ENCODE assay signal across 1 cellular context in the genomic region with DNA sequence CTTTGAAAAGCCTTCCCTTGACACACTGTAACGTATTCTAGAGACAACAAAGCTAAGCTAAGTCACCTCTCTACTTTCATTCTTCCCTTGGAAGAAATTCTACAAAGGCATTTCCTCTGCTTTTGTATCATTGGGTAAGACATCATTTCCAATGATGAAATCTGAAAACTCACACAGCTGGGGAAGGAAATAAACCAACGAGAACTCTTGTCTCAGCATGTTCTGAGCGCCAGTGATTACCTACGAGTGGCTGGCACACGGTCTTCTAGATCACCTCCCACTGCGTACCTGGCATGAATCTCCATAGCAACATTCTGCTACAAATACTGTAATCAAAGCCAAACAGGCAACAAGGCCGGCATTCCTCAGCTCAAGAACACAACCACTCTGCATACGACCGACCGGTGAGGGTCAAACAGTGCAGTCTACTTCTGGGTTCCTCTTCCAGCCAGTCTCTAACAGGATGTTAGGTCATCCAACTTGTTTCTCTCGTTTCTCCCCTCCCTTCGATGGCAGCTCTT.
A peak's percentile ranks its signal among the peaks of the same experiment; 100 is the strongest.
TF ChIP-seq lines count a peak whose summit lies in the region.

No MANE protein-coding gene starts in this region.

TF ChIP-seq in K562, 482 proteins besides CTCF, POLR2A, EP300 and RAD21 (continued from another document):
- TF ChIP-seq, protein P1, sequence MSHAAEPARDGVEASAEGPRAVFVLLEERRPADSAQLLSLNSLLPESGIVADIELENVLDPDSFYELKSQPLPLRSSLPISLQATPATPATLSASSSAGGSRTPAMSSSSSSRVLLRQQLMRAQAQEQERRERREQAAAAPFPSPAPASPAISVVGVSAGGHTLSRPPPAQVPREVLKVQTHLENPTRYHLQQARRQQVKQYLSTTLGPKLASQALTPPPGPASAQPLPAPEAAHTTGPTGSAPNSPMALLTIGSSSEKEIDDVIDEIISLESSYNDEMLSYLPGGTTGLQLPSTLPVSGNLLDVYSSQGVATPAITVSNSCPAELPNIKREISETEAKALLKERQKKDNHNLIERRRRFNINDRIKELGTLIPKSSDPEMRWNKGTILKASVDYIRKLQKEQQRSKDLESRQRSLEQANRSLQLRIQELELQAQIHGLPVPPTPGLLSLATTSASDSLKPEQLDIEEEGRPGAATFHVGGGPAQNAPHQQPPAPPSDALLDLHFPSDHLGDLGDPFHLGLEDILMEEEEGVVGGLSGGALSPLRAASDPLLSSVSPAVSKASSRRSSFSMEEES (CRISPR knock-in tag; IDR thresholded peaks at IDR 0.05) = no peak
- TF ChIP-seq, protein P2, sequence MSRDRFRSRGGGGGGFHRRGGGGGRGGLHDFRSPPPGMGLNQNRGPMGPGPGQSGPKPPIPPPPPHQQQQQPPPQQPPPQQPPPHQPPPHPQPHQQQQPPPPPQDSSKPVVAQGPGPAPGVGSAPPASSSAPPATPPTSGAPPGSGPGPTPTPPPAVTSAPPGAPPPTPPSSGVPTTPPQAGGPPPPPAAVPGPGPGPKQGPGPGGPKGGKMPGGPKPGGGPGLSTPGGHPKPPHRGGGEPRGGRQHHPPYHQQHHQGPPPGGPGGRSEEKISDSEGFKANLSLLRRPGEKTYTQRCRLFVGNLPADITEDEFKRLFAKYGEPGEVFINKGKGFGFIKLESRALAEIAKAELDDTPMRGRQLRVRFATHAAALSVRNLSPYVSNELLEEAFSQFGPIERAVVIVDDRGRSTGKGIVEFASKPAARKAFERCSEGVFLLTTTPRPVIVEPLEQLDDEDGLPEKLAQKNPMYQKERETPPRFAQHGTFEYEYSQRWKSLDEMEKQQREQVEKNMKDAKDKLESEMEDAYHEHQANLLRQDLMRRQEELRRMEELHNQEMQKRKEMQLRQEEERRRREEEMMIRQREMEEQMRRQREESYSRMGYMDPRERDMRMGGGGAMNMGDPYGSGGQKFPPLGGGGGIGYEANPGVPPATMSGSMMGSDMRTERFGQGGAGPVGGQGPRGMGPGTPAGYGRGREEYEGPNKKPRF (IDR thresholded peaks at IDR 0.05; ENCODE audit: low read depth, low read length) = no peak
- TF ChIP-seq ZNF79 (CRISPR knock-in tag; IDR thresholded peaks at IDR 0.05; ENCODE audit: low read depth) (no peak), HNRNPLL (IDR thresholded peaks at IDR 0.05; ENCODE audit: low read depth, low read length, poor library complexity, severe bottlenecking) (no peak), DIDO1 (tag; IDR thresholded peaks at IDR 0.05; ENCODE audit: low read depth) (no peak), TBP (optimal IDR thresholded peaks at IDR 0.05; ENCODE audit: low read depth, low read length) (no peak), DPF2 (IDR thresholded peaks at IDR 0.05) (0 out of 2 replicates have a peak, but pooled peaks have one; percentile 44), JUND (IDR thresholded peaks at IDR 0.05; ENCODE audit: borderline replicate concordance, low read depth, low read length) (no peak), JUND (tag; IDR thresholded peaks at IDR 0.05; ENCODE audit: borderline replicate concordance, low read depth, low read length) (peak; percentile 12; the same call in 1 of the 3 replicates), TRIM24 (IDR thresholded peaks at IDR 0.05) (no peak), MAFG (tag; conservative IDR thresholded peaks at IDR 0.05) (no peak), CEBPB (tag; IDR thresholded peaks at IDR 0.05) (peak; percentile 70), EGR1 (conservative IDR thresholded peaks at IDR 0.05) (no peak), ZNF121 (CRISPR knock-in tag; conservative IDR thresholded peaks at IDR 0.05) (no peak), TEAD4 (IDR thresholded peaks at IDR 0.05; ENCODE audit: low read length) (peak; percentile 65), TEAD4 (CRISPR knock-in tag; IDR thresholded peaks at IDR 0.05; ENCODE audit: borderline replicate concordance) (no peak), HMG20A (CRISPR knock-in tag; conservative IDR thresholded peaks at IDR 0.05) (no peak), MAFK (IDR thresholded peaks at IDR 0.05; ENCODE audit: low read length) (no peak), ZFP36 (IDR thresholded peaks at IDR 0.05; ENCODE audit: low read depth, low read length, partially characterized antibody) (no peak), ATF7 (IDR thresholded peaks at IDR 0.05) (peak; percentile 32), NCOA2 (IDR thresholded peaks at IDR 0.05; ENCODE audit: partially characterized antibody in 2 of 2) (no peak), HNRNPH1 (optimal IDR thresholded peaks at IDR 0.05; ENCODE audit: low read depth, low read length) (no peak), ZNF507 (tag; conservative IDR thresholded peaks at IDR 0.05) (no peak), PYGO2 (tag; IDR thresholded peaks at IDR 0.05) (no peak), CBFA2T3 (IDR thresholded peaks at IDR 0.05) (peak; percentile 42), ELF2 (CRISPR knock-in tag; IDR thresholded peaks at IDR 0.05) (no peak), RFX7 (CRISPR knock-in tag; IDR thresholded peaks at IDR 0.05) (no peak), SMARCE1 (IDR thresholded peaks at IDR 0.05) (peak; percentile 49; the same call in 1 of the 2 replicates), ZNF436 (CRISPR knock-in tag; IDR thresholded peaks at IDR 0.05) (no peak), MTA3 (IDR thresholded peaks at IDR 0.05; ENCODE audit: borderline replicate concordance) (no peak), SPI1 (IDR thresholded peaks at IDR 0.05; ENCODE audit: borderline replicate concordance, low read depth, low read length) (peak; percentile 69; the same call in 1 of the 2 replicates), ZNF764 (CRISPR knock-in tag; IDR thresholded peaks at IDR 0.05; ENCODE audit: low read depth) (0 out of 2 replicates have a peak, but pooled peaks have one; percentile 39), ERF (CRISPR knock-in tag; IDR thresholded peaks at IDR 0.05) (0 out of 2 replicates have a peak, but pooled peaks have one; percentile 47), NBN (IDR thresholded peaks at IDR 0.05; ENCODE audit: low read depth) (no peak)
- TF ChIP-seq, protein P3, sequence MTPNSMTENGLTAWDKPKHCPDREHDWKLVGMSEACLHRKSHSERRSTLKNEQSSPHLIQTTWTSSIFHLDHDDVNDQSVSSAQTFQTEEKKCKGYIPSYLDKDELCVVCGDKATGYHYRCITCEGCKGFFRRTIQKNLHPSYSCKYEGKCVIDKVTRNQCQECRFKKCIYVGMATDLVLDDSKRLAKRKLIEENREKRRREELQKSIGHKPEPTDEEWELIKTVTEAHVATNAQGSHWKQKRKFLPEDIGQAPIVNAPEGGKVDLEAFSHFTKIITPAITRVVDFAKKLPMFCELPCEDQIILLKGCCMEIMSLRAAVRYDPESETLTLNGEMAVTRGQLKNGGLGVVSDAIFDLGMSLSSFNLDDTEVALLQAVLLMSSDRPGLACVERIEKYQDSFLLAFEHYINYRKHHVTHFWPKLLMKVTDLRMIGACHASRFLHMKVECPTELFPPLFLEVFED (CRISPR knock-in tag; conservative IDR thresholded peaks at IDR 0.05) = no peak
- TF ChIP-seq, protein P4, sequence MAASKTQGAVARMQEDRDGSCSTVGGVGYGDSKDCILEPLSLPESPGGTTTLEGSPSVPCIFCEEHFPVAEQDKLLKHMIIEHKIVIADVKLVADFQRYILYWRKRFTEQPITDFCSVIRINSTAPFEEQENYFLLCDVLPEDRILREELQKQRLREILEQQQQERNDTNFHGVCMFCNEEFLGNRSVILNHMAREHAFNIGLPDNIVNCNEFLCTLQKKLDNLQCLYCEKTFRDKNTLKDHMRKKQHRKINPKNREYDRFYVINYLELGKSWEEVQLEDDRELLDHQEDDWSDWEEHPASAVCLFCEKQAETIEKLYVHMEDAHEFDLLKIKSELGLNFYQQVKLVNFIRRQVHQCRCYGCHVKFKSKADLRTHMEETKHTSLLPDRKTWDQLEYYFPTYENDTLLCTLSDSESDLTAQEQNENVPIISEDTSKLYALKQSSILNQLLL (CRISPR knock-in tag; IDR thresholded peaks at IDR 0.05; ENCODE audit: borderline replicate concordance) = no peak
- TF ChIP-seq, protein P5, sequence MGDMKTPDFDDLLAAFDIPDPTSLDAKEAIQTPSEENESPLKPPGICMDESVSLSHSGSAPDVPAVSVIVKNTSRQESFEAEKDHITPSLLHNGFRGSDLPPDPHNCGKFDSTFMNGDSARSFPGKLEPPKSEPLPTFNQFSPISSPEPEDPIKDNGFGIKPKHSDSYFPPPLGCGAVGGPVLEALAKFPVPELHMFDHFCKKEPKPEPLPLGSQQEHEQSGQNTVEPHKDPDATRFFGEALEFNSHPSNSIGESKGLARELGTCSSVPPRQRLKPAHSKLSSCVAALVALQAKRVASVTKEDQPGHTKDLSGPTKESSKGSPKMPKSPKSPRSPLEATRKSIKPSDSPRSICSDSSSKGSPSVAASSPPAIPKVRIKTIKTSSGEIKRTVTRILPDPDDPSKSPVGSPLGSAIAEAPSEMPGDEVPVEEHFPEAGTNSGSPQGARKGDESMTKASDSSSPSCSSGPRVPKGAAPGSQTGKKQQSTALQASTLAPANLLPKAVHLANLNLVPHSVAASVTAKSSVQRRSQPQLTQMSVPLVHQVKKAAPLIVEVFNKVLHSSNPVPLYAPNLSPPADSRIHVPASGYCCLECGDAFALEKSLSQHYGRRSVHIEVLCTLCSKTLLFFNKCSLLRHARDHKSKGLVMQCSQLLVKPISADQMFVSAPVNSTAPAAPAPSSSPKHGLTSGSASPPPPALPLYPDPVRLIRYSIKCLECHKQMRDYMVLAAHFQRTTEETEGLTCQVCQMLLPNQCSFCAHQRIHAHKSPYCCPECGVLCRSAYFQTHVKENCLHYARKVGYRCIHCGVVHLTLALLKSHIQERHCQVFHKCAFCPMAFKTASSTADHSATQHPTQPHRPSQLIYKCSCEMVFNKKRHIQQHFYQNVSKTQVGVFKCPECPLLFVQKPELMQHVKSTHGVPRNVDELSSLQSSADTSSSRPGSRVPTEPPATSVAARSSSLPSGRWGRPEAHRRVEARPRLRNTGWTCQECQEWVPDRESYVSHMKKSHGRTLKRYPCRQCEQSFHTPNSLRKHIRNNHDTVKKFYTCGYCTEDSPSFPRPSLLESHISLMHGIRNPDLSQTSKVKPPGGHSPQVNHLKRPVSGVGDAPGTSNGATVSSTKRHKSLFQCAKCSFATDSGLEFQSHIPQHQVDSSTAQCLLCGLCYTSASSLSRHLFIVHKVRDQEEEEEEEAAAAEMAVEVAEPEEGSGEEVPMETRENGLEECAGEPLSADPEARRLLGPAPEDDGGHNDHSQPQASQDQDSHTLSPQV (IDR thresholded peaks at IDR 0.05) = no peak
- TF ChIP-seq, protein P6, sequence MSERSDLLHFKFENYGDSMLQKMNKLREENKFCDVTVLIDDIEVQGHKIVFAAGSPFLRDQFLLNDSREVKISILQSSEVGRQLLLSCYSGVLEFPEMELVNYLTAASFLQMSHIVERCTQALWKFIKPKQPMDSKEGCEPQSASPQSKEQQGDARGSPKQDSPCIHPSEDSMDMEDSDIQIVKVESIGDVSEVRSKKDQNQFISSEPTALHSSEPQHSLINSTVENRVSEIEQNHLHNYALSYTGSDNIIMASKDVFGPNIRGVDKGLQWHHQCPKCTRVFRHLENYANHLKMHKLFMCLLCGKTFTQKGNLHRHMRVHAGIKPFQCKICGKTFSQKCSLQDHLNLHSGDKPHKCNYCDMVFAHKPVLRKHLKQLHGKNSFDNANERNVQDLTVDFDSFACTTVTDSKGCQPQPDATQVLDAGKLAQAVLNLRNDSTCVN (CRISPR knock-in tag; IDR thresholded peaks at IDR 0.05) = 0 out of 2 replicates have a peak, but pooled peaks have one; percentile 20
- TF ChIP-seq, protein P7, sequence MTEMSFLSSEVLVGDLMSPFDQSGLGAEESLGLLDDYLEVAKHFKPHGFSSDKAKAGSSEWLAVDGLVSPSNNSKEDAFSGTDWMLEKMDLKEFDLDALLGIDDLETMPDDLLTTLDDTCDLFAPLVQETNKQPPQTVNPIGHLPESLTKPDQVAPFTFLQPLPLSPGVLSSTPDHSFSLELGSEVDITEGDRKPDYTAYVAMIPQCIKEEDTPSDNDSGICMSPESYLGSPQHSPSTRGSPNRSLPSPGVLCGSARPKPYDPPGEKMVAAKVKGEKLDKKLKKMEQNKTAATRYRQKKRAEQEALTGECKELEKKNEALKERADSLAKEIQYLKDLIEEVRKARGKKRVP (CRISPR knock-in tag; IDR thresholded peaks at IDR 0.05) = 0 out of 2 replicates have a peak, but pooled peaks have one; percentile 34
- TF ChIP-seq, protein P8, sequence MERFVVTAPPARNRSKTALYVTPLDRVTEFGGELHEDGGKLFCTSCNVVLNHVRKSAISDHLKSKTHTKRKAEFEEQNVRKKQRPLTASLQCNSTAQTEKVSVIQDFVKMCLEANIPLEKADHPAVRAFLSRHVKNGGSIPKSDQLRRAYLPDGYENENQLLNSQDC (CRISPR knock-in tag; IDR thresholded peaks at IDR 0.05) = no peak
